ENCODE assay signal across 2 cellular contexts in the genomic region with DNA sequence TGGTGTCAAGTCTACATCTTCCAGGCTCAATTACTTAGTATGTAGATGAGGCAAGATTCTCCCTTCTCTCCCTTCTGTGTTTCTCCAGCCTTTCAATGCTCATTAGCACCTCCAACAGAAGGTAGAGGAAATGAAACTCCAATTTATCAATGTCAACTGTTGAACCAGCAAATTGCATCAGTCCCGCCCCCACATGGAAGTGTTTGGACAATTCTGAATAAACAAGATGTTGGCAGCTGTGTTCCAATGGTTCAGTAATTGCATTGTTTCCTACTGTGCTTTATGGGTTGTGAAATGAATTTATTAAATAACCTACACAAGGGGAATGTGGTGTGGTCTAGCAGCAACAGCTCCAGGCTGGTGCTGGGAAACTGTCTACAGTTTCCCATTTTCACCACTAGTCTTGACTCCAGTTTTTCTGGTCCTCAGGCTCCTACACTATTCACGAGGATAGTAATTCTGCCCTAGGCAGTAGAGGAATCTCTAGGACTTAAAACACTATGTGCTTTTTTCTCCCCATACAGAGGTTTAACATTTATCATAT.
A peak's percentile ranks its signal among the peaks of the same experiment; 100 is the strongest.
TF ChIP-seq lines count a peak whose summit lies in the region.

No MANE protein-coding gene starts in this region.

TF ChIP-seq in GM12878, 131 proteins besides CTCF, POLR2A, EP300 and RAD21 (continued from another document and continues in another):
- TF ChIP-seq, protein P1, sequence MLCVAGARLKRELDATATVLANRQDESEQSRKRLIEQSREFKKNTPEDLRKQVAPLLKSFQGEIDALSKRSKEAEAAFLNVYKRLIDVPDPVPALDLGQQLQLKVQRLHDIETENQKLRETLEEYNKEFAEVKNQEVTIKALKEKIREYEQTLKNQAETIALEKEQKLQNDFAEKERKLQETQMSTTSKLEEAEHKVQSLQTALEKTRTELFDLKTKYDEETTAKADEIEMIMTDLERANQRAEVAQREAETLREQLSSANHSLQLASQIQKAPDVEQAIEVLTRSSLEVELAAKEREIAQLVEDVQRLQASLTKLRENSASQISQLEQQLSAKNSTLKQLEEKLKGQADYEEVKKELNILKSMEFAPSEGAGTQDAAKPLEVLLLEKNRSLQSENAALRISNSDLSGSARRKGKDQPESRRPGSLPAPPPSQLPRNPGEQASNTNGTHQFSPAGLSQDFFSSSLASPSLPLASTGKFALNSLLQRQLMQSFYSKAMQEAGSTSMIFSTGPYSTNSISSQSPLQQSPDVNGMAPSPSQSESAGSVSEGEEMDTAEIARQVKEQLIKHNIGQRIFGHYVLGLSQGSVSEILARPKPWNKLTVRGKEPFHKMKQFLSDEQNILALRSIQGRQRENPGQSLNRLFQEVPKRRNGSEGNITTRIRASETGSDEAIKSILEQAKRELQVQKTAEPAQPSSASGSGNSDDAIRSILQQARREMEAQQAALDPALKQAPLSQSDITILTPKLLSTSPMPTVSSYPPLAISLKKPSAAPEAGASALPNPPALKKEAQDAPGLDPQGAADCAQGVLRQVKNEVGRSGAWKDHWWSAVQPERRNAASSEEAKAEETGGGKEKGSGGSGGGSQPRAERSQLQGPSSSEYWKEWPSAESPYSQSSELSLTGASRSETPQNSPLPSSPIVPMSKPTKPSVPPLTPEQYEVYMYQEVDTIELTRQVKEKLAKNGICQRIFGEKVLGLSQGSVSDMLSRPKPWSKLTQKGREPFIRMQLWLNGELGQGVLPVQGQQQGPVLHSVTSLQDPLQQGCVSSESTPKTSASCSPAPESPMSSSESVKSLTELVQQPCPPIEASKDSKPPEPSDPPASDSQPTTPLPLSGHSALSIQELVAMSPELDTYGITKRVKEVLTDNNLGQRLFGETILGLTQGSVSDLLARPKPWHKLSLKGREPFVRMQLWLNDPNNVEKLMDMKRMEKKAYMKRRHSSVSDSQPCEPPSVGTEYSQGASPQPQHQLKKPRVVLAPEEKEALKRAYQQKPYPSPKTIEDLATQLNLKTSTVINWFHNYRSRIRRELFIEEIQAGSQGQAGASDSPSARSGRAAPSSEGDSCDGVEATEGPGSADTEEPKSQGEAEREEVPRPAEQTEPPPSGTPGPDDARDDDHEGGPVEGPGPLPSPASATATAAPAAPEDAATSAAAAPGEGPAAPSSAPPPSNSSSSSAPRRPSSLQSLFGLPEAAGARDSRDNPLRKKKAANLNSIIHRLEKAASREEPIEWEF (IDR thresholded peaks at IDR 0.05; ENCODE audit: insufficient replicate concordance, low read depth, low read length) = no peak
- 0 out of 2 replicates have a peak, but pooled peaks have one; percentile 38 for TF ChIP-seq RCOR1 (conservative IDR thresholded peaks at IDR 0.05; ENCODE audit: low read depth, low read length)
- TF ChIP-seq IKZF1 (conservative IDR thresholded peaks at IDR 0.05) = peak; percentile 99
- TF ChIP-seq IRF4 (IDR thresholded peaks at IDR 0.05; ENCODE audit: low read depth, low read length) = peak; percentile 91
- no peak for TF ChIP-seq SUPT20H (IDR thresholded peaks at IDR 0.05; ENCODE audit: borderline replicate concordance, control insufficient read depth, low read depth, low read length)
- TF ChIP-seq RBBP5 (conservative IDR thresholded peaks at IDR 0.05) = no peak
- peak; percentile 98 for TF ChIP-seq BCL11A (IDR thresholded peaks at IDR 0.05; ENCODE audit: low read depth, low read length)
- no peak for TF ChIP-seq ZNF592 (IDR thresholded peaks at IDR 0.05)
- TF ChIP-seq RUNX3 (IDR thresholded peaks at IDR 0.05; ENCODE audit: low read length) = peak; percentile 51; the same call in 1 of the 2 replicates
- TF ChIP-seq SMAD5 (IDR thresholded peaks at IDR 0.05; ENCODE audit: low read depth) = no peak
- TF ChIP-seq SMC3 (IDR thresholded peaks at IDR 0.05; ENCODE audit: borderline replicate concordance, low read length) = no peak
- TF ChIP-seq E2F8 (IDR thresholded peaks at IDR 0.05; ENCODE audit: low read depth, partially characterized antibody) = no peak
- TF ChIP-seq BMI1 (IDR thresholded peaks at IDR 0.05; ENCODE audit: borderline replicate concordance) = peak; percentile 90

TF ChIP-seq in GM23338, 12 proteins besides CTCF, POLR2A, EP300 and RAD21 (continued from another document):
- TF ChIP-seq ZNF462 (CRISPR knock-in tag; IDR thresholded peaks at IDR 0.05) (no peak), JUNB (IDR thresholded peaks at IDR 0.05; ENCODE audit: unreplicated experiment) (no peak), EZH2phosphoT487 (IDR thresholded peaks at IDR 0.05; ENCODE audit: unreplicated experiment) (no peak), ETS1 (IDR thresholded peaks at IDR 0.05) (no peak), EZH2 (IDR thresholded peaks at IDR 0.05; ENCODE audit: low read depth, unreplicated experiment) (no peak), POLR2AphosphoS5 (IDR thresholded peaks at IDR 0.05; ENCODE audit: low read depth) (no peak), CREB1 (CRISPR knock-in tag; IDR thresholded peaks at IDR 0.05; ENCODE audit: low read depth) (no peak), REST (IDR thresholded peaks at IDR 0.05; ENCODE audit: unreplicated experiment) (no peak)
